ENCODE assay signal across 29 cellular contexts in the genomic region with DNA sequence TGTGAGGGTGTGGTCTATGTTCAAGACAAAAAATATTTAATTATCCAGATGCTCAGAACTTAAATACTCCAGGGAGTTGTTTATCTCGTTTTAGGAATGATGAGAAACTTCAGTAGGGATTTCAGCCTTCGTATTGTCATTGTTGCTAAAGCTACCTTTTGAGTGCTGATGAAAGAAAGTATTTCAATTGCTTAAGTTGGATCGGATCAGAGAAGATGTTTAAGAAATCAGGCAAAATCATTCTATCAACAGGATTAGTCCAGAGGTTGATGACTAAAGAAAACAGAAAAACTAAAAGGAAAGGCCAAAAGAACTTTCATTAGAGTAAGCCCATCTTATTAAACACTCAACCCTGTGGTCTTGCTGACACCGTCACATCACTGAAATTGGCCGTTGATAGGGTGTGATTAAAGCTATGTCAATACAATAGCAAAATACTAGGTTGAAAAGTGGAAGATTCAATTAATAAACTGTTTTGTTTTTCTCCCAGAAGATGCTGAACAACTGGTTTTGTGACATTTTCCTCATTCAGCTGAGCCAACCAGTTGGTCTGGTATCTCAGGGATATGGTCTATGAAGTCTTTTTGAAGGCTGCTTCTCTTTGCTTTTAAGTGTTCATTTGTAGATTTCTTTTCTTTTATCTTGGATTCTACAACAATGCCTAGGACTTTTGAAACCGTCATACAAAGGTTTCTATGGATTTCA.
"Had no signal": no experiment of that assay in that cellular context is flagged by ENCODE, and none has a peak within 500 bp of the region (broad histone marks: within the 10 kb centered on the region; RNA-seq: fewer than 3 reads in every experiment).

No MANE protein-coding gene starts in this region.

- H3K27ac Mint-ChIP-seq: activated naive CD4-positive, alpha-beta T cell treated with anti-CD3 and anti-CD28 coated beads, Interleukin-2, amount 50 U/mL, for 72 hours; activated T-cell treated with anti-CD3 and anti-CD28 coated beads, Interleukin-2, amount 50 U/mL, for 72 hours; dendritic cell treated with granulocyte-macrophage colony-stimulating factor and Interleukin-4, amounts not matched to agents 40 ng/mL and 50 ng/mL, for 4 days; naive thymus-derived CD8-positive, alpha-beta T cell; stimulated activated memory B cell treated with anti-CD40 and anti-IgM and Interleukin-4, amounts not matched to agents 10 μg/mL and 1 μg/mL and 100 μg/mL, for 72 hours; T-helper 2 cell treated with Interferon-gamma antibody and Interleukin-4, amounts not matched to agents 5 μg/mL and 100 μg/mL, for 36 hours had no signal

- H3K36me3 ChIP-seq: breast epithelium, pancreas, prostate gland, sigmoid colon, stomach, thyroid gland had no signal

- DNase-seq: activated CD4-positive, alpha-beta T cell treated with anti-CD3 and anti-CD28 coated beads for 4 hours; activated CD4-positive, alpha-beta T cell treated with anti-CD3 and anti-CD28 coated beads, Interleukin-2, amount 50 U/mL, for 4 hours; activated naive CD4-positive, alpha-beta T cell; activated T-cell treated with anti-CD3 and anti-CD28 coated beads for 4 hours; activated T-cell treated with anti-CD3 and anti-CD28 coated beads, Interleukin-2, amount 50 U/mL, for 72 hours; erythroblast; foreskin fibroblast; head of caudate nucleus; hippocampal formation; kidney; left colon; naive thymus-derived CD8-positive, alpha-beta T cell; nucleus accumbens; pancreas; retina; sigmoid colon; small intestine; stimulated activated CD4-positive, alpha-beta T cell treated with anti-CD3 and anti-CD28 coated beads, Interleukin-4, amount 100 ng/mL, for 24 hours; stomach; T-helper 1 cell; thyroid gland had no signal

- H3K4me3 Mint-ChIP-seq: activated T-cell treated with anti-CD3 and anti-CD28 coated beads, Interleukin-2, amount 50 U/mL, for 72 hours; central memory CD8-positive, alpha-beta T cell; dendritic cell treated with granulocyte-macrophage colony-stimulating factor and Interleukin-4, amounts not matched to agents 40 ng/mL and 50 ng/mL, for 4 days; naive thymus-derived CD8-positive, alpha-beta T cell; neural crest cell; stimulated activated memory B cell treated with anti-CD40 and anti-IgM and Interleukin-4, amounts not matched to agents 10 μg/mL and 1 μg/mL and 100 μg/mL, for 72 hours; T-helper 2 cell treated with Interferon-gamma antibody and Interleukin-4, amounts not matched to agents 5 μg/mL and 100 μg/mL, for 36 hours had no signal

- H3K9me3 ChIP-seq: breast epithelium, pancreas, prostate gland, sigmoid colon, stomach, thyroid gland had no signal

- H3K27ac ChIP-seq: breast epithelium, pancreas, prostate gland, sigmoid colon, stomach, thyroid gland had no signal

- H3K4me1 ChIP-seq: breast epithelium, pancreas, prostate gland, sigmoid colon, stomach, thyroid gland had no signal

- H3K4me3 ChIP-seq: breast epithelium, pancreas, prostate gland, sigmoid colon, stomach, thyroid gland had no signal

- H3K9me3 Mint-ChIP-seq: activated T-cell treated with anti-CD3 and anti-CD28 coated beads, Interleukin-2, amount 50 U/mL, for 72 hours; dendritic cell treated with granulocyte-macrophage colony-stimulating factor and Interleukin-4, amounts not matched to agents 40 ng/mL and 50 ng/mL, for 4 days; stimulated activated memory B cell treated with anti-CD40 and anti-IgM and Interleukin-4, amounts not matched to agents 10 μg/mL and 1 μg/mL and 100 μg/mL, for 72 hours; T-helper 2 cell treated with Interferon-gamma antibody and Interleukin-4, amounts not matched to agents 5 μg/mL and 100 μg/mL, for 36 hours had no signal

- H3K27me3 Mint-ChIP-seq: central memory CD8-positive, alpha-beta T cell; dendritic cell treated with granulocyte-macrophage colony-stimulating factor and Interleukin-4, amounts not matched to agents 40 ng/mL and 50 ng/mL, for 4 days; stimulated activated memory B cell treated with anti-CD40 and anti-IgM and Interleukin-4, amounts not matched to agents 10 μg/mL and 1 μg/mL and 100 μg/mL, for 72 hours had no signal

- H3K27me3 ChIP-seq: breast epithelium, pancreas, sigmoid colon, stomach, thyroid gland had no signal

- H3K4me1 Mint-ChIP-seq: central memory CD8-positive, alpha-beta T cell; naive thymus-derived CD8-positive, alpha-beta T cell; neural crest cell; stimulated activated memory B cell treated with anti-CD40 and anti-IgM and Interleukin-4, amounts not matched to agents 10 μg/mL and 1 μg/mL and 100 μg/mL, for 72 hours had no signal

- H3K36me3 Mint-ChIP-seq: activated naive CD4-positive, alpha-beta T cell treated with anti-CD3 and anti-CD28 coated beads, Interleukin-2, amount 50 U/mL, for 72 hours; naive thymus-derived CD8-positive, alpha-beta T cell; stimulated activated memory B cell treated with anti-CD40 and anti-IgM and Interleukin-4, amounts not matched to agents 10 μg/mL and 1 μg/mL and 100 μg/mL, for 72 hours had no signal
